ENCODE assay signal across 24 cellular contexts in the genomic region with DNA sequence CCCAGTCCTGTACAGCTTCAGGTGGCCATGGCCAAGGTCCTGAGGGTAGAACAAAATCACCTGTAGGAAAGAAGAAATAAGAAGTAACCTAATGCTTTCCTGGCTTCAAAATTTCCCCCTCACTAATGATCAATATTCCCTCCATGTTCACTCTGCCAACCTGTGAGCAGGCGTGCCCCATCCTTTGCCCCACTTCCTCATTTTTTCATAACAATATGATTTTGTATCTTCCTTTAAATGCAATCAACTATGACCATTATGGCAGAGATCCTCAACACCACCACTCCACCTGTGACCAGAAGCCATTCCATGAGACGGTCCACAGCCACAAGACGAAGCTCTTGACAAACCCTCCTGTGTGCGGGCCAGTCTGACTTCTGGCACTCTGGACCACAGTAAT.
"Had no signal": no experiment of that assay in that cellular context is flagged by ENCODE, and none has a peak within 500 bp of the region (broad histone marks: within the 10 kb centered on the region; RNA-seq: fewer than 3 reads in every experiment).

No MANE protein-coding gene starts in this region.

- H3K27ac Mint-ChIP-seq: activated CD8-positive, alpha-beta T cell treated with anti-CD3 and anti-CD28 coated beads for 36 hours had no signal

- H3K9me3 Mint-ChIP-seq: activated CD8-positive, alpha-beta T cell treated with anti-CD3 and anti-CD28 coated beads for 36 hours; activated T-cell treated with anti-CD3 and anti-CD28 coated beads, Interleukin-2, amount 50 U/mL, for 4 hours had no signal

- H3K4me3 ChIP-seq: cardiac muscle cell, Peyer's patch, SJCRH30 had no signal

- H3K9me3 ChIP-seq: Peyer's patch, SJCRH30, SK-N-SH had no signal

- ATAC-seq: activated CD4-positive, CD25-positive, alpha-beta regulatory T cell treated with anti-CD3 and anti-CD28 coated beads, Interleukin-2, amount 50 U/mL, for 24 hours; activated CD8-positive, alpha-beta T cell treated with anti-CD3 and anti-CD28 coated beads for 36 hours; activated T-cell treated with anti-CD3 and anti-CD28 coated beads, Interleukin-2, amount 50 U/mL, for 4 hours had no signal

- H3K9ac ChIP-seq: SK-N-SH had no signal

- DNase-seq: activated CD4-positive, alpha-beta T cell treated with anti-CD3 and anti-CD28 coated beads for 4 hours; activated CD8-positive, alpha-beta memory T cell treated with anti-CD3 and anti-CD28 coated beads, Interleukin-2, amount 50 U/mL, for 4 hours; activated CD8-positive, alpha-beta T cell treated with anti-CD3 and anti-CD28 coated beads for 36 hours; activated naive CD4-positive, alpha-beta T cell treated with anti-CD3 and anti-CD28 coated beads, Interleukin-2, amount 50 U/mL, for 16 hours; activated T-cell treated with anti-CD3 and anti-CD28 coated beads, Interleukin-2, amount 50 U/mL, for 4 hours; amniotic stem cell; brain microvascular endothelial cell; Karpas-422; MM.1S; NCI-H1105; NCI-H1436; NCI-H187; NCI-H2081; NCI-H446; NCI-H524; Peyer's patch; Right ventricle myocardium superior; SJCRH30; SK-N-SH; T-helper 1 cell; WERI-Rb-1 had no signal

- H3K4me2 ChIP-seq: SK-N-SH had no signal

- H3K27me3 ChIP-seq: brain microvascular endothelial cell, cardiac muscle cell, Peyer's patch, SJCRH30 had no signal

- H3K4me3 Mint-ChIP-seq: activated CD8-positive, alpha-beta T cell treated with anti-CD3 and anti-CD28 coated beads for 36 hours; activated T-cell treated with anti-CD3 and anti-CD28 coated beads, Interleukin-2, amount 50 U/mL, for 4 hours had no signal

- H3K27ac ChIP-seq: brain microvascular endothelial cell, cardiac muscle cell, Peyer's patch, RWPE1, SJCRH30, WERI-Rb-1 had no signal

- H3K27me3 Mint-ChIP-seq: activated CD8-positive, alpha-beta T cell treated with anti-CD3 and anti-CD28 coated beads for 36 hours had no signal

- H3K4me1 ChIP-seq: Peyer's patch, SJCRH30 had no signal
